Comparison of ENCODE assay signal across 9 cellular contexts in genomic region chr12:8242623-8242880, GRCh38. TPM values are rescaled to one million over a fixed set of nuclear protein-coding genes. Genes with fewer than 3 reads are reported as not detected.
A peak's percentile ranks its signal among the peaks of the same experiment; 100 is the strongest.
DNase-seq lines count a peak whose midpoint lies in the region; ATAC-seq and TF ChIP-seq lines count a peak whose summit lies in the region.
"Not testable (repeated sequence)": the region's sequence is repeated elsewhere in the genome, so short reads cannot be mapped to it uniquely, and the experiment has no call there.
"Had no signal": no experiment of that assay in that cellular context is flagged by ENCODE, and none has a peak within 500 bp of the region (broad histone marks: within the 10 kb centered on the region; RNA-seq: fewer than 3 reads in every experiment).

No MANE protein-coding gene starts in this region.

- H3K14ac ChIP-seq in neuronal stem cell (ENCODE audit: low read length) = not testable (repeated sequence)

- peak overlapping the region; percentile 97 for H3K27ac Mint-ChIP-seq in CD4-positive, alpha-beta T cell
- peak overlapping the region; percentile 34 for H3K27ac Mint-ChIP-seq in T-helper 17 cell

- DNase-seq in CD4-positive, alpha-beta T cell; T-helper 17 cell; epithelial cell of prostate (ENCODE audit: low read depth, low spot score); kidney epithelial cell (ENCODE audit: low read depth); suprapubic skin (ENCODE audit: low spot score in 2 of 2): not testable (repeated sequence)
- DNase-seq in neuronal stem cell (ENCODE audit: low spot score) = peak; percentile 14

- not testable (repeated sequence) for H4K8ac ChIP-seq in neuronal stem cell (ENCODE audit: low read depth, low read length)

- H3K27me3 ChIP-seq in CD4-positive, alpha-beta T cell (ENCODE audit: control insufficient read depth, insufficient read depth, low read length); HUES48 (ENCODE audit: control insufficient read depth, insufficient read depth, low read length); kidney epithelial cell (ENCODE audit: control insufficient read depth, insufficient read depth, low read length); neuronal stem cell (ENCODE audit: control insufficient read depth in 3 of 3, insufficient read depth in 3 of 3, low read depth in 1 of 3, low read length in 3 of 3); suprapubic skin: not testable (repeated sequence)

- peak overlapping the region; percentile 21 for H3K27ac ChIP-seq in CD4-positive, alpha-beta T cell (ENCODE audit: low read depth, low read length)
- H3K27ac ChIP-seq in HUES48 (ENCODE audit: low read depth, low read length) = peak overlapping the region; percentile 78
- H3K27ac ChIP-seq in angular gyrus (ENCODE audit: low read depth, low read length) = peak overlapping the region; percentile 66
- H3K27ac ChIP-seq in epithelial cell of prostate = peak overlapping the region; percentile 86
- H3K27ac ChIP-seq in neuronal stem cell (replicated peaks; ENCODE audit: low read length) = not testable (repeated sequence)
- H3K27ac ChIP-seq in suprapubic skin = peak overlapping the region; percentile 81

- not testable (repeated sequence) for H3K9me3 ChIP-seq in CD4-positive, alpha-beta T cell (ENCODE audit: control insufficient read depth, low read length); HUES48 (ENCODE audit: control insufficient read depth, insufficient read depth, low read length); T-helper 17 cell (ENCODE audit: control insufficient read depth, low read length, poor library complexity, severe bottlenecking); neuronal stem cell (replicated peaks in 1 of 2; ENCODE audit: control insufficient read depth in 2 of 2, insufficient read depth in 1 of 2, low read depth in 1 of 2, low read length in 2 of 2); suprapubic skin

- H3K4ac ChIP-seq in neuronal stem cell (ENCODE audit: low read length) = not testable (repeated sequence)

- not testable (repeated sequence) for TF ChIP-seq POLR2A in suprapubic skin (IDR thresholded peaks at IDR 0.05)

- peak overlapping the region; percentile 96 for H2AFZ ChIP-seq in neuronal stem cell (ENCODE audit: low read length)

- H2BK15ac ChIP-seq in neuronal stem cell (ENCODE audit: low read length) = not testable (repeated sequence)

- H2AK5ac ChIP-seq in neuronal stem cell (ENCODE audit: low read depth, low read length) = not testable (repeated sequence)

- TF ChIP-seq CTCF in CD4-positive, alpha-beta T cell (IDR thresholded peaks at IDR 0.05); kidney epithelial cell (IDR thresholded peaks at IDR 0.05; ENCODE audit: insufficient read depth, low read length, poor library complexity, severe bottlenecking); suprapubic skin (IDR thresholded peaks at IDR 0.05): not testable (repeated sequence)

- H3K36me3 Mint-ChIP-seq in CD4-positive, alpha-beta T cell (ENCODE audit: low read depth) = peaks cover 12% of the 10 kb centered on the region
- not testable (repeated sequence) for H3K36me3 Mint-ChIP-seq in T-helper 17 cell (ENCODE audit: low read depth)

- not testable (repeated sequence) for H3K4me1 ChIP-seq in HUES48 (ENCODE audit: control insufficient read depth, insufficient read depth, low read length); neuronal stem cell (ENCODE audit: control insufficient read depth in 2 of 2, insufficient read depth in 1 of 2, low read depth in 1 of 2, low read length in 2 of 2)
- H3K4me1 ChIP-seq in suprapubic skin = peaks cover 13% of the 10 kb centered on the region

- no CpG with 5 or more reads among the region's 28 CpGs for WGBS in neuronal stem cell (ENCODE audit: extremely low coverage in 2 of 2, insufficient read length in 2 of 2, insufficient replicate concordance in 1 of 2), 2 donors
- WGBS in suprapubic skin = no CpG with 5 or more reads among the region's 28 CpGs

- POLR2A ChIA-PET in CD4-positive, alpha-beta T cell (lab: Charles Lee) = not testable (repeated sequence)

- not testable (repeated sequence) for H2BK12ac ChIP-seq in neuronal stem cell (ENCODE audit: low read length)

- H2BK120ac ChIP-seq in neuronal stem cell (ENCODE audit: low read depth, low read length) = not testable (repeated sequence)

- intact Hi-C loops in CD4-positive, alpha-beta T cell (cut with DNase I, micrococcal nuclease) = loop anchor here in 1 of 2 experiments (2.0 to 10.0 kb wide), 2 partner anchors 216 to 672 kb away; partner anchors contain the start of gene PHC1

- peak overlapping the region; percentile 80 for H3K4me3 ChIP-seq in HUES48 (ENCODE audit: low read depth, low read length)
- H3K4me3 ChIP-seq in kidney epithelial cell (ENCODE audit: low read depth, low read length) = peak overlapping the region; percentile 71
- peak overlapping the region; percentile 75 to 90 for H3K4me3 ChIP-seq in neuronal stem cell (ENCODE audit: low read length in 2 of 2)
- H3K4me3 ChIP-seq in suprapubic skin = peak overlapping the region; percentile 93

- H3K4me2 ChIP-seq in neuronal stem cell (ENCODE audit: insufficient read depth, low read length, poor library complexity, severe bottlenecking) = peak overlapping the region; percentile 60

- not testable (repeated sequence) for H4K91ac ChIP-seq in neuronal stem cell (ENCODE audit: low read depth, low read length, poor library complexity)

- H3K9ac ChIP-seq in HUES48 (ENCODE audit: low read depth, low read length) = peak overlapping the region; percentile 78
- peak overlapping the region; percentile 70 for H3K9ac ChIP-seq in neuronal stem cell (ENCODE audit: low read depth, low read length, poor library complexity)

- H2BK5ac ChIP-seq in neuronal stem cell (ENCODE audit: low read length) = not testable (repeated sequence)

- H3K9me3 Mint-ChIP-seq in CD4-positive, alpha-beta T cell = not testable (repeated sequence)

- peak overlapping the region; percentile 55 for H3K23ac ChIP-seq in neuronal stem cell (ENCODE audit: low read depth, low read length, poor library complexity)

- peaks cover 14% of the 10 kb centered on the region for H3K4me1 Mint-ChIP-seq in CD4-positive, alpha-beta T cell (ENCODE audit: low read depth)
- H3K4me1 Mint-ChIP-seq in T-helper 17 cell = not testable (repeated sequence)

- not testable (repeated sequence) for H3K36me3 ChIP-seq in HUES48 (ENCODE audit: control insufficient read depth, insufficient read depth, low read length); kidney epithelial cell (ENCODE audit: control insufficient read depth, insufficient read depth, low read length); neuronal stem cell (replicated peaks in 1 of 2; ENCODE audit: control insufficient read depth in 2 of 2, insufficient read depth in 2 of 2, low read length in 2 of 2); suprapubic skin

- not testable (repeated sequence) for TF ChIP-seq EP300 in suprapubic skin (IDR thresholded peaks at IDR 0.05)

- H3K27me3 Mint-ChIP-seq in CD4-positive, alpha-beta T cell; T-helper 17 cell: not testable (repeated sequence)

- peak overlapping the region; percentile 99 for H3K4me3 Mint-ChIP-seq in CD4-positive, alpha-beta T cell
- peak overlapping the region; percentile 91 for H3K4me3 Mint-ChIP-seq in T-helper 17 cell

- CTCF ChIA-PET in CD4-positive, alpha-beta T cell (lab: Charles Lee) = not testable (repeated sequence)

- H3K79me1 ChIP-seq in neuronal stem cell (ENCODE audit: low read depth, low read length) = not testable (repeated sequence)

- H3K18ac ChIP-seq in neuronal stem cell (ENCODE audit: low read length) = peak overlapping the region; percentile 85

- not testable (repeated sequence) for ATAC-seq in CD4-positive, alpha-beta T cell (ENCODE audit: poor library complexity); T-helper 17 cell

RNA-seq across cellular contexts. Expression of gene FAM90A1, which starts 15.1 kb away (rescaled TPM):
- total RNA-seq in CD4-positive, alpha-beta T cell = under 1 TPM; 0.30 to 0.47 TPM
- total RNA-seq in T-helper 17 cell (under 1 TPM in 1 of 2 donors, not detected in 1; 0.65 TPM), kidney epithelial cell (0.63 and 1.1 TPM in 2 replicates), suprapubic skin (not detected)
- 0.29 TPM for polyA plus RNA-seq in neuronal stem cell (2013, experiment 1 of 2)
- polyA plus RNA-seq in neuronal stem cell (2013, experiment 2 of 2) = 0.30 TPM
- total RNA-seq: RPMI7951 had no signal
